ENCODE assay signal across 19 cellular contexts in the genomic region with DNA sequence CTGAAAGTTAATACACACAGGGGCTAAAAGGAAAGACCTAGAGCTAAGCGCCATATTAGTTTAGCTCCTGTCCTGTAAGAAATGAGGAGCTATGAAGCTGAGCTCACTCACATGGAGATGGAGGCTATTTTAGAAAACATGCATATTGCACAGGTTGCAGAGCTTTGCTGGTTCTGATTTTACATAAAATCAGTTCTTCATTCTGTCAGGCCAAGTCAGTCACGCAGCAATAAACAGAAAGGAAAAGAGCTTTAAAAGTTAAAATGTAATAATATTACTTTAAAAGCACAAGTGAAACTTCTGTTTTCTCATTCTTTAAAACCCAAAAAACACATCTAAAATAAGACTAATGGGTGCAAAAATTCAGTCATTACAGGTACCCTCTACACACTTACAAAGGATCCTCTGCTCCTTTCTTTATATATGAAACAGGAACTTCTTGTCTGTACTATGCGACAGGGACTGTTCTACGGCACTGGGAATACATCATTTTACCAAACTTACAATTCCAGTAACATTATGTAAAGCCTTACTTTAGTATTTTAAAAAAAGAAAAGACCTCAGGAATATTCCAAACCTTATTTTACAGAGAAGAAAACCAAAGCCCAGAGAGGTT.
DNase-seq lines count a peak whose midpoint lies in the region; ATAC-seq, FAIRE-seq and TF ChIP-seq lines count a peak whose summit lies in the region.
"Had no signal": no experiment of that assay in that cellular context is flagged by ENCODE, and none has a peak within 500 bp of the region (broad histone marks: within the 10 kb centered on the region; RNA-seq: fewer than 3 reads in every experiment).

No MANE protein-coding gene starts in this region.

- FAIRE-seq in GM19239 (lab: Jason Lieb, UNC), result peak; percentile 94

- H3K9me3 Mint-ChIP-seq in memory B cell, result no peaks in the 10 kb centered on the region
- H3K9me3 Mint-ChIP-seq in CD4-positive, alpha-beta memory T cell, result no peaks in the 10 kb centered on the region
- H3K9me3 Mint-ChIP-seq: activated naive CD4-positive, alpha-beta T cell treated with anti-CD3 and anti-CD28 coated beads, Interleukin-2, amount 50 U/mL, for 72 hours; GM23338 had no signal

- H3K4me1 Mint-ChIP-seq in memory B cell, result peaks cover 19% of the 10 kb centered on the region
- peaks cover 0 to 7% (median 4%) of the 10 kb centered on the region in 4 donors for H3K4me1 Mint-ChIP-seq in CD4-positive, alpha-beta memory T cell
- H3K4me1 Mint-ChIP-seq: GM23338 had no signal

- H3K36me3 ChIP-seq in KMS-11 (ENCODE audit: insufficient read depth) (no peaks in the 10 kb centered on the region), tibial artery (no peaks in the 10 kb centered on the region)
- no peaks in the 10 kb centered on the region for H3K36me3 ChIP-seq in CD4-positive, alpha-beta memory T cell (ENCODE audit: insufficient read depth, low read length)

- H3K9ac ChIP-seq in KMS-11, result no peak overlapping the region

- H3K4me1 ChIP-seq in KMS-11 (ENCODE audit: low read depth, poor library complexity, severe bottlenecking) (peaks cover 61% of the 10 kb centered on the region), tibial artery (peaks cover 0 to 87% (median 30%) of the 10 kb centered on the region in 4 donors)
- peaks cover 4% of the 10 kb centered on the region for H3K4me1 ChIP-seq in CD4-positive, alpha-beta memory T cell (ENCODE audit: insufficient read depth, low read length)

- H3K4me3 ChIP-seq in KMS-11 (IDR thresholded peaks at IDR 0.05; ENCODE audit: insufficient read depth, low read depth, low read length) (no peak overlapping the region), tibial artery (no peak overlapping the region)
- H3K4me3 ChIP-seq in CD4-positive, alpha-beta memory T cell (ENCODE audit: low read length in 2 of 2), result no peak overlapping the region
- H3K4me3 ChIP-seq: BLaER1 treated with 17β-estradiol and CSF1 and Interleukin-3, amounts not matched to agents 10 nM and 100 nM; GM23338; skin epidermis had no signal

- H3K79me2 ChIP-seq in KMS-11 (ENCODE audit: insufficient read depth, low read depth), result no peaks in the 10 kb centered on the region

- peak overlapping the region; percentile 44 for H3K4me3 Mint-ChIP-seq in memory B cell
- no peak overlapping the region for H3K4me3 Mint-ChIP-seq in CD4-positive, alpha-beta memory T cell
- H3K4me3 Mint-ChIP-seq: GM23338 had no signal

- intact Hi-C loops in tibial artery (cut with DNase I; ENCODE audit: low total_unique reads), result no loop called here
- intact Hi-C loops in CD4-positive, alpha-beta memory T cell (cut with micrococcal nuclease), result loop anchor here (5.0 kb wide), 2 partner anchors 240 to 460 kb away; no protein-coding TSS in a partner anchor

- no peak overlapping the region for H2AFZ ChIP-seq in KMS-11 (ENCODE audit: low read depth)
- H2AFZ ChIP-seq: GM23338 had no signal

- H3K27me3 ChIP-seq in KMS-11 (ENCODE audit: insufficient read depth, low read depth) (no peaks in the 10 kb centered on the region), tibial artery (no peaks in the 10 kb centered on the region)
- H3K27me3 ChIP-seq in CD4-positive, alpha-beta memory T cell (ENCODE audit: insufficient read depth, low read length), result no peaks in the 10 kb centered on the region
- H3K27me3 ChIP-seq: BLaER1 treated with 17β-estradiol and CSF1 and Interleukin-3, amounts not matched to agents 10 nM and 100 nM had no signal

- POLR2A ChIA-PET in CD4-positive, alpha-beta memory T cell (lab: Charles Lee; ENCODE audit: partially characterized antibody), result no interaction called here

- H3K27ac ChIP-seq in KMS-11 (no peak overlapping the region), tibial artery (peak overlapping the region; percentile 65 to 80)
- H3K27ac ChIP-seq in CD4-positive, alpha-beta memory T cell (ENCODE audit: low read depth, low read length), result no peak overlapping the region

- no peaks in the 10 kb centered on the region for H3K27me3 Mint-ChIP-seq in memory B cell
- no peaks in the 10 kb centered on the region for H3K27me3 Mint-ChIP-seq in CD4-positive, alpha-beta memory T cell

- DNase-seq in GM19239 (ENCODE audit: insufficient read length, low spot score) (no peak), memory B cell (ENCODE audit: low spot score in 2 of 2) (no peak), tibial artery (no peak), SK-N-DZ (ENCODE audit: low spot score) (no peak), OCI-M1 (lab: John Stamatoyannopoulos, UW) (no peak)
- DNase-seq in CD4-positive, alpha-beta memory T cell, result no peak
- DNase-seq: activated CD8-positive, alpha-beta memory T cell treated with anti-CD3 and anti-CD28 coated beads, Interleukin-2, amount 50 U/mL, for 48 hours; effector memory CD4-positive, alpha-beta T cell; KBM-7; NCI-H1436; NCI-H446 treated with DMSO at 0.1 percent for 48 hours; PC-3; SW 1271 had no signal

- H3K36me3 Mint-ChIP-seq in memory B cell, result peaks cover 3% of the 10 kb centered on the region
- peaks cover 23 to 31% of the 10 kb centered on the region in 2 donors for H3K36me3 Mint-ChIP-seq in CD4-positive, alpha-beta memory T cell

- TF ChIP-seq CTCF in KMS-11 (conservative IDR thresholded peaks at IDR 0.05; ENCODE audit: low read depth, low read length), result no peak
- no peak for TF ChIP-seq CTCF in tibial artery (IDR thresholded peaks at IDR 0.05)

- no peaks in the 10 kb centered on the region for H3K9me3 ChIP-seq in tibial artery
- H3K9me3 ChIP-seq in CD4-positive, alpha-beta memory T cell (ENCODE audit: control insufficient read depth in 1 of 2, low read length in 2 of 2), result no peaks in the 10 kb centered on the region
- H3K9me3 ChIP-seq: BLaER1 treated with 17β-estradiol and CSF1 and Interleukin-3, amounts not matched to agents 10 nM and 100 nM had no signal

- ATAC-seq in memory B cell (ENCODE audit: low read depth) (peak; percentile 62), HG02623 (IDR thresholded peaks at IDR 0.05; ENCODE audit: unreplicated experiment) (no peak)
- ATAC-seq: activated naive CD4-positive, alpha-beta T cell treated with anti-CD3 and anti-CD28 coated beads, Interleukin-2, amount 50 U/mL, for 72 hours; GM23338; PC-3 had no signal

- CTCF ChIA-PET in CD4-positive, alpha-beta memory T cell (lab: Charles Lee; ENCODE audit: partially characterized antibody), result interaction anchor here (0.9 to 3.1 kb wide), 5 partner anchors 217 to 671 kb away, joined by 3 to 17 read pairs (median 6); no protein-coding TSS in a partner anchor

- H4K20me1 ChIP-seq in KMS-11 (ENCODE audit: insufficient read depth), result no peaks in the 10 kb centered on the region
- H4K20me1 ChIP-seq: BLaER1 treated with 17β-estradiol and CSF1 and Interleukin-3, amounts not matched to agents 10 nM and 100 nM had no signal

- 0 out of 2 replicates have a peak overlapping the region, but pooled peaks have one; percentile 2 for H3K4me2 ChIP-seq in KMS-11
- H3K4me2 ChIP-seq: GM23338 had no signal

- H3K27ac Mint-ChIP-seq in memory B cell, result peak overlapping the region; percentile 92
- H3K27ac Mint-ChIP-seq in CD4-positive, alpha-beta memory T cell, result no peak overlapping the region
- H3K27ac Mint-ChIP-seq: activated naive CD4-positive, alpha-beta T cell treated with anti-CD3 and anti-CD28 coated beads, Interleukin-2, amount 50 U/mL, for 72 hours; GM23338 had no signal

Comparison
In these comparisons a context has a peak if more than half of its experiments do, and no peak if none do; other contexts are left out.
1. H3K27ac ChIP-seq: peak in tibial artery (2 of 2); none in KMS-11 (single experiment) and CD4-positive, alpha-beta memory T cell (single experiment).